In genomic region chr5:136053336-136054121, GRCh38 we compare ENCODE assay signal across 8 cellular contexts. TPM values are rescaled to one million over a fixed set of nuclear protein-coding genes. Genes with fewer than 3 reads are reported as not detected.
DNase-seq lines count a peak whose midpoint lies in the region; ATAC-seq and TF ChIP-seq lines count a peak whose summit lies in the region.

No MANE protein-coding gene starts in this region.

- H3K9me3 Mint-ChIP-seq in nephron, result no peaks in the 10 kb centered on the region

- POLR2A ChIA-PET in PC-3 (lab: Charles Lee; ENCODE audit: unreplicated experiment), result no interaction called here

- TF ChIP-seq CTCF in PC-3 (conservative IDR thresholded peaks at IDR 0.05; ENCODE audit: low read depth, low read length), result no peak
- no peak for TF ChIP-seq CTCF in esophagus muscularis mucosa (IDR thresholded peaks at IDR 0.05)
- no peak for TF ChIP-seq CTCF in nephron (IDR thresholded peaks at IDR 0.05; ENCODE audit: unreplicated experiment in 3 of 3)
- no peak for TF ChIP-seq CTCF in MM.1S (IDR thresholded peaks at IDR 0.05; ENCODE audit: low read length)

- H2AFZ ChIP-seq in PC-3 (ENCODE audit: low read length), result no peak overlapping the region
- no peak overlapping the region for H2AFZ ChIP-seq in MM.1S (ENCODE audit: low read length)

- peak; percentile 94 for DNase-seq in PC-3
- DNase-seq in esophagus muscularis mucosa (ENCODE audit: extremely low spot score), result no peak
- no peak for DNase-seq in HAP-1 (ENCODE audit: low spot score in 2 of 2)
- no peak for DNase-seq in NK-92 treated with Interleukin-12 subunit alpha and Interleukin-12 subunit beta, amount 100 ng/mL, for 24 hours (lab: John Stamatoyannopoulos, UW)
- DNase-seq in caudate nucleus (lab: John Stamatoyannopoulos, UW), result no peak
- DNase-seq in MM.1S, result no peak

- in situ Hi-C loops in HAP-1 (cut with MboI; ENCODE audit: low sequenced_read_pairs), result no loop called here

- H3K27ac ChIP-seq in BLaER1 (no peak overlapping the region), PC-3 (ENCODE audit: low read length) (peak overlapping the region; percentile 85), esophagus muscularis mucosa (replicated peaks in 1 of 4) (peak overlapping the region in 3 of 4 donors; percentile 40 to 57 (median 42)), caudate nucleus (ENCODE audit: low read depth, low read length) (no peak overlapping the region), MM.1S (ENCODE audit: low read length) (no peak overlapping the region)

- peaks cover 11% of the 10 kb centered on the region for H3K27me3 Mint-ChIP-seq in nephron (ENCODE audit: low read depth)

- H3K36me3 ChIP-seq in BLaER1 (no peaks in the 10 kb centered on the region), PC-3 (ENCODE audit: low read depth, low read length) (no peaks in the 10 kb centered on the region), esophagus muscularis mucosa (peaks cover 0 to 46% (median 39%) of the 10 kb centered on the region in 4 donors), HAP-1 (replicated peaks) (no peaks in the 10 kb centered on the region), MM.1S (replicated peaks; ENCODE audit: insufficient read depth, low read length) (no peaks in the 10 kb centered on the region)

- TF ChIP-seq EP300 in esophagus muscularis mucosa (IDR thresholded peaks at IDR 0.05), result no peak

- H3K27me3 ChIP-seq in BLaER1 (no peaks in the 10 kb centered on the region), PC-3 (ENCODE audit: low read length) (no peaks in the 10 kb centered on the region), esophagus muscularis mucosa (no peaks in the 10 kb centered on the region), HAP-1 (ENCODE audit: low read depth) (no peaks in the 10 kb centered on the region), MM.1S (replicated peaks; ENCODE audit: insufficient read depth, low read length) (no peaks in the 10 kb centered on the region)

- TF ChIP-seq POLR2A in esophagus muscularis mucosa (IDR thresholded peaks at IDR 0.05; ENCODE audit: low read depth), result no peak

- intact Hi-C loops in PC-3 (cut with micrococcal nuclease), result loop anchor here (5.0 kb wide), 1 partner anchor 36 kb away; no protein-coding TSS in a partner anchor
- intact Hi-C loops in esophagus muscularis mucosa (cut with DNase I), result no loop called here

- peak overlapping the region; percentile 43 for H3K4me2 ChIP-seq in BLaER1
- H3K4me2 ChIP-seq in PC-3 (ENCODE audit: low read length), result peak overlapping the region; percentile 70
- no peak overlapping the region for H3K4me2 ChIP-seq in MM.1S (ENCODE audit: low read depth, low read length)

- H3K9me2 ChIP-seq in PC-3 (replicated peaks; ENCODE audit: low read length) (no peaks in the 10 kb centered on the region), MM.1S (replicated peaks; ENCODE audit: insufficient read depth, low read length) (no peaks in the 10 kb centered on the region)

- peaks cover 52% of the 10 kb centered on the region for H3K36me3 Mint-ChIP-seq in nephron (ENCODE audit: low read depth)

- H3F3A ChIP-seq in PC-3 (ENCODE audit: low read length, unreplicated experiment), result peaks cover 6% of the 10 kb centered on the region
- H3F3A ChIP-seq in MM.1S (ENCODE audit: insufficient read depth, low read length), result no peaks in the 10 kb centered on the region

- CTCF ChIA-PET in PC-3 (lab: Charles Lee), result no interaction called here

- H4K20me1 ChIP-seq in BLaER1 (no peaks in the 10 kb centered on the region), PC-3 (ENCODE audit: low read length) (no peaks in the 10 kb centered on the region), MM.1S (ENCODE audit: insufficient read depth, low read length) (no peaks in the 10 kb centered on the region)

- H3K4me1 Mint-ChIP-seq in nephron, result peaks cover 58% of the 10 kb centered on the region

- no peaks in the 10 kb centered on the region for H3K79me2 ChIP-seq in PC-3 (ENCODE audit: low read length)
- H3K79me2 ChIP-seq in MM.1S (ENCODE audit: low read length), result no peaks in the 10 kb centered on the region

- ATAC-seq in PC-3, result peak; percentile 86

- H3K9me3 ChIP-seq in BLaER1 (no peaks in the 10 kb centered on the region), PC-3 (ENCODE audit: low read length) (no peaks in the 10 kb centered on the region), esophagus muscularis mucosa (no peaks in the 10 kb centered on the region), HAP-1 (no peaks in the 10 kb centered on the region), MM.1S (replicated peaks; ENCODE audit: insufficient read depth, low read length) (no peaks in the 10 kb centered on the region)

- peaks cover 22% of the 10 kb centered on the region for H3K4me1 ChIP-seq in BLaER1
- peaks cover 38% of the 10 kb centered on the region for H3K4me1 ChIP-seq in PC-3 (ENCODE audit: insufficient read depth, low read length)
- peaks cover 21 to 53% (median 45%) of the 10 kb centered on the region in 4 donors for H3K4me1 ChIP-seq in esophagus muscularis mucosa
- no peaks in the 10 kb centered on the region for H3K4me1 ChIP-seq in HAP-1
- H3K4me1 ChIP-seq in MM.1S (ENCODE audit: low read length), result no peaks in the 10 kb centered on the region

- no TSS peak for BruUV-seq in PC-3 (replicated peaks; lab: Mats Ljungman, UMichigan)

- no peak overlapping the region for H3K9ac ChIP-seq in BLaER1
- peak overlapping the region; percentile 37 for H3K9ac ChIP-seq in PC-3 (ENCODE audit: low read length)
- H3K9ac ChIP-seq in MM.1S (ENCODE audit: low read length), result no peak overlapping the region

- peak overlapping the region in 2 of 3 experiments; percentile 18 to 21 for H3K4me3 Mint-ChIP-seq in nephron

- WGBS in esophagus muscularis mucosa, result 70% methylated on average over 6 of the region's 6 CpGs

- H3K27ac Mint-ChIP-seq in nephron, result peak overlapping the region; percentile 91 to 95 (median 92)

- H3K4me3 ChIP-seq in BLaER1 (no peak overlapping the region), PC-3 (ENCODE audit: low read length) (no peak overlapping the region), esophagus muscularis mucosa (no peak overlapping the region), HAP-1 (no peak overlapping the region), MM.1S (ENCODE audit: low read length) (no peak overlapping the region)

RNA-seq across cellular contexts. Expression of gene TGFBI, which starts 24.7 kb away (rescaled TPM):
- total RNA-seq in PC-3 (2014; rRNA removed), result 4.5 and 4.8 TPM in 2 replicates
- total RNA-seq in esophagus muscularis mucosa, result 100 to 1,000 TPM in 2 of 4 donors, 10 to 100 TPM in 2; 62.3 to 128 (median 92.9) TPM

Comparison
In these comparisons a context has a peak if more than half of its experiments do, and no peak if none do; other contexts are left out.
1. H3K27ac ChIP-seq: peak in PC-3 (single experiment) and esophagus muscularis mucosa (3 of 4); none in BLaER1 (single experiment), caudate nucleus (single experiment) and MM.1S (single experiment).
2. RNA of gene TGFBI, which starts 24.7 kb away (total RNA-seq): 62.3 to 128 TPM in esophagus muscularis mucosa; 4.5 to 4.8 TPM in PC-3; every median in the first group is over 10 times any median in the second.